1 cellular context compared by ENCODE assay signal in genomic region chr6:43706788-43707187, GRCh38.
TF ChIP-seq lines count a peak whose summit lies in the region.

No MANE protein-coding gene starts in this region.

TF ChIP-seq in HepG2, 621 proteins besides CTCF, POLR2A, EP300 and RAD21 (continued from another document and continues in another):
- peak; percentile 71; the same call in 1 of the 2 replicates for TF ChIP-seq SKIL (CRISPR knock-in tag; IDR thresholded peaks at IDR 0.05; ENCODE audit: borderline replicate concordance)
- no peak for TF ChIP-seq ZNF530 (CRISPR knock-in tag; IDR thresholded peaks at IDR 0.05; ENCODE audit: low read depth)
- no peak for TF ChIP-seq THYN1 (CRISPR knock-in tag; IDR thresholded peaks at IDR 0.05; ENCODE audit: borderline replicate concordance, low read depth)
- TF ChIP-seq ZNF383 (CRISPR knock-in tag; IDR thresholded peaks at IDR 0.05; ENCODE audit: borderline replicate concordance), result no peak
- TF ChIP-seq ZNF282 (IDR thresholded peaks at IDR 0.05; ENCODE audit: partially characterized antibody), result no peak
- no peak for TF ChIP-seq ZNF615 (CRISPR knock-in tag; IDR thresholded peaks at IDR 0.05; ENCODE audit: borderline replicate concordance)
- no peak for TF ChIP-seq E2F1 (CRISPR knock-in tag; IDR thresholded peaks at IDR 0.05)
- TF ChIP-seq BATF2 (CRISPR knock-in tag; IDR thresholded peaks at IDR 0.05), result no peak
- TF ChIP-seq SMAD1 (CRISPR knock-in tag; IDR thresholded peaks at IDR 0.05; ENCODE audit: borderline replicate concordance, low read depth), result no peak
- TF ChIP-seq ESRRA (CRISPR knock-in tag; IDR thresholded peaks at IDR 0.05; ENCODE audit: low read depth), result no peak
- no peak for TF ChIP-seq ZNF713 (CRISPR knock-in tag; IDR thresholded peaks at IDR 0.05)
- no peak for TF ChIP-seq ZNF180 (CRISPR knock-in tag; IDR thresholded peaks at IDR 0.05; ENCODE audit: borderline replicate concordance, low read depth)
- TF ChIP-seq ZBTB38 (CRISPR knock-in tag; IDR thresholded peaks at IDR 0.05), result no peak
- no peak for TF ChIP-seq E2F2 (CRISPR knock-in tag; IDR thresholded peaks at IDR 0.05; ENCODE audit: borderline replicate concordance)
- no peak for TF ChIP-seq ZNF274 (CRISPR knock-in tag; IDR thresholded peaks at IDR 0.05)
- no peak for TF ChIP-seq PCBP2 (optimal IDR thresholded peaks at IDR 0.05; ENCODE audit: low read depth, low read length, poor library complexity, severe bottlenecking)
- TF ChIP-seq HNRNPLL (IDR thresholded peaks at IDR 0.05; ENCODE audit: low read depth, low read length, poor library complexity, severe bottlenecking), result no peak
- TF ChIP-seq SOX13 (IDR thresholded peaks at IDR 0.05), result no peak
- TF ChIP-seq SOX13 (CRISPR knock-in tag; conservative IDR thresholded peaks at IDR 0.05 in 1 of 2, IDR thresholded peaks at IDR 0.05 in 1 of 2), result peak in 1 of 2 experiments; percentile 43; a peak in 1 of 4 replicates
- peak; percentile 59; the same call in 1 of the 2 replicates for TF ChIP-seq AHDC1 (CRISPR knock-in tag; IDR thresholded peaks at IDR 0.05; ENCODE audit: borderline replicate concordance)
- TF ChIP-seq U2AF1 (optimal IDR thresholded peaks at IDR 0.05; ENCODE audit: low read depth, low read length), result no peak
- TF ChIP-seq ZBTB39 (CRISPR knock-in tag; IDR thresholded peaks at IDR 0.05), result no peak
- TF ChIP-seq SOX5 (CRISPR knock-in tag; IDR thresholded peaks at IDR 0.05; ENCODE audit: borderline replicate concordance), result no peak
- TF ChIP-seq ZBTB20 (CRISPR knock-in tag; IDR thresholded peaks at IDR 0.05; ENCODE audit: borderline replicate concordance, low read depth), result peak; percentile 70; the same call in 1 of the 2 replicates
- TF ChIP-seq ZBTB49 (CRISPR knock-in tag; IDR thresholded peaks at IDR 0.05; ENCODE audit: borderline replicate concordance), result no peak
- peak; percentile 80 for TF ChIP-seq ELF3 (CRISPR knock-in tag; IDR thresholded peaks at IDR 0.05)
- TF ChIP-seq SNAI1 (CRISPR knock-in tag; IDR thresholded peaks at IDR 0.05; ENCODE audit: borderline replicate concordance), result no peak
- TF ChIP-seq ERF (CRISPR knock-in tag; IDR thresholded peaks at IDR 0.05), result peak; percentile 48; the same call in 1 of the 2 replicates
- TF ChIP-seq ZNF34 (CRISPR knock-in tag; IDR thresholded peaks at IDR 0.05; ENCODE audit: borderline replicate concordance), result no peak
- no peak for TF ChIP-seq GABPA (IDR thresholded peaks at IDR 0.05; ENCODE audit: low read depth, low read length)
- peak; percentile 21; the same call in 1 of the 2 replicates for TF ChIP-seq GABPA (CRISPR knock-in tag; IDR thresholded peaks at IDR 0.05; ENCODE audit: low read depth)
- TF ChIP-seq USF2 (IDR thresholded peaks at IDR 0.05; ENCODE audit: low read depth, low read length), result no peak
- TF ChIP-seq USF2 (CRISPR knock-in tag; IDR thresholded peaks at IDR 0.05; ENCODE audit: borderline replicate concordance), result no peak
- TF ChIP-seq BRF2 (CRISPR knock-in tag; IDR thresholded peaks at IDR 0.05), result no peak
- no peak for TF ChIP-seq SP4 (CRISPR knock-in tag; IDR thresholded peaks at IDR 0.05)
- peak; percentile 49; the same call in 1 of the 2 replicates for TF ChIP-seq ETV5 (CRISPR knock-in tag; IDR thresholded peaks at IDR 0.05; ENCODE audit: borderline replicate concordance)
- no peak for TF ChIP-seq ZFYVE20 (CRISPR knock-in tag; IDR thresholded peaks at IDR 0.05; ENCODE audit: borderline replicate concordance, low read depth)
- peak; percentile 56 for TF ChIP-seq FOSL2 (CRISPR knock-in tag; IDR thresholded peaks at IDR 0.05)
- TF ChIP-seq FOXA1 (IDR thresholded peaks at IDR 0.05), result no peak
- TF ChIP-seq FOXA1 (CRISPR knock-in tag; IDR thresholded peaks at IDR 0.05), result peak; percentile 36; the same call in 1 of the 2 replicates
- no peak for TF ChIP-seq ZNF556 (CRISPR knock-in tag; IDR thresholded peaks at IDR 0.05; ENCODE audit: borderline replicate concordance)
